ENCODE assay signal across 8 cellular contexts in genomic region chr15:77419836-77420609, GRCh38. TPM values are rescaled to one million over a fixed set of nuclear protein-coding genes. Genes with fewer than 3 reads are reported as not detected.
A peak's percentile ranks its signal among the peaks of the same experiment; 100 is the strongest.
DNase-seq lines count a peak whose midpoint lies in the region; ATAC-seq and TF ChIP-seq lines count a peak whose summit lies in the region.

Gene PEAK1, minus strand, starts transcription at chr15:77420104. Its CDS starts 238,178 bp downstream, at chr15:77181926.

- no peaks in the 10 kb centered on the region for H3K27me3 ChIP-seq in CD4-positive, CD25-positive, alpha-beta regulatory T cell (ENCODE audit: control insufficient read depth, insufficient read depth, low read length)
- no peaks in the 10 kb centered on the region for H3K27me3 ChIP-seq in liver (ENCODE audit: control insufficient read depth in 4 of 4, insufficient read depth in 4 of 4, low read length in 3 of 4)

- peaks cover 19 to 50% (median 39%) of the 10 kb centered on the region in 4 donors for H3K4me1 Mint-ChIP-seq in CD4-positive, CD25-positive, alpha-beta regulatory T cell

- peaks cover 30% of the 10 kb centered on the region for H3K4me1 ChIP-seq in CD4-positive, CD25-positive, alpha-beta regulatory T cell (ENCODE audit: control insufficient read depth, insufficient read depth, low read length, poor library complexity, severe bottlenecking)
- peaks cover 2 to 42% (median 22%) of the 10 kb centered on the region in 4 donors for H3K4me1 ChIP-seq in liver (ENCODE audit: control insufficient read depth in 4 of 4, insufficient read depth in 4 of 4, low read length in 3 of 4)

- DNase-seq in CD4-positive, CD25-positive, alpha-beta regulatory T cell = peak; percentile 99 to 100 (median 99)
- peak; percentile 99 for DNase-seq in NCI-H82 (lab: John Stamatoyannopoulos, UW)
- DNase-seq in activated CD4-positive, alpha-beta T cell treated with anti-CD3 and anti-CD28 coated beads, Interleukin-2, amount 50 U/mL, for 48 hours = peak; percentile 100
- DNase-seq in dermis blood vessel endothelial cell = peak; percentile 99
- DNase-seq in stimulated activated CD4-positive, alpha-beta T cell treated with anti-CD3 and anti-CD28 coated beads, Interleukin-4, amount 100 ng/mL, for 1 hour = peak; percentile 100

- no peaks in the 10 kb centered on the region for H3K36me3 ChIP-seq in CD4-positive, CD25-positive, alpha-beta regulatory T cell (ENCODE audit: control insufficient read depth, insufficient read depth, low read length)
- H3K36me3 ChIP-seq in liver (ENCODE audit: control insufficient read depth in 4 of 4, insufficient read depth in 3 of 4, low read depth in 1 of 4, low read length in 3 of 4) = no peaks in the 10 kb centered on the region

- peak; percentile 99 for ATAC-seq in CD4-positive, CD25-positive, alpha-beta regulatory T cell (ENCODE audit: low read depth in 2 of 2)
- ATAC-seq in GM19438 (IDR thresholded peaks at IDR 0.05; ENCODE audit: low read depth, unreplicated experiment) (peak; percentile 89), HG03571 (IDR thresholded peaks at IDR 0.05; ENCODE audit: unreplicated experiment) (peak; percentile 90)

- H3K9me3 Mint-ChIP-seq in CD4-positive, CD25-positive, alpha-beta regulatory T cell = peaks cover 0 to 1% (median 0%) of the 10 kb centered on the region in 7 donors

- TF ChIP-seq CTCF in liver (IDR thresholded peaks at IDR 0.05; ENCODE audit: low read depth, low read length, missing input control) = no peak

- H3K36me3 Mint-ChIP-seq in CD4-positive, CD25-positive, alpha-beta regulatory T cell = peaks cover 1% of the 10 kb centered on the region

- peak within 1 kb of the TSS; percentile 100 for H3K4me3 ChIP-seq in CD4-positive, CD25-positive, alpha-beta regulatory T cell (ENCODE audit: low read depth, low read length)
- H3K4me3 ChIP-seq in liver (ENCODE audit: low read depth in 1 of 3, low read length in 3 of 3) = peak within 1 kb of the TSS; percentile 86 to 99 (median 93)

- H3K9me3 ChIP-seq in CD4-positive, CD25-positive, alpha-beta regulatory T cell (ENCODE audit: control insufficient read depth in 2 of 2, low read length in 2 of 2) = no peaks in the 10 kb centered on the region
- H3K9me3 ChIP-seq in liver (ENCODE audit: control insufficient read depth in 4 of 4, low read length in 3 of 4) = no peaks in the 10 kb centered on the region

- H3K27me3 Mint-ChIP-seq in CD4-positive, CD25-positive, alpha-beta regulatory T cell = peaks cover 30% of the 10 kb centered on the region

- under 1% methylated on average over 92 of the region's 92 CpGs for WGBS in liver

- H3K9ac ChIP-seq in liver (ENCODE audit: low read depth in 1 of 2, low read length in 2 of 2) = peak within 1 kb of the TSS; percentile 88 to 99

- TF ChIP-seq RAD21 in liver (IDR thresholded peaks at IDR 0.05) = no peak

- peak within 1 kb of the TSS; percentile 96 to 100 (median 98) for H3K4me3 Mint-ChIP-seq in CD4-positive, CD25-positive, alpha-beta regulatory T cell

- peak within 1 kb of the TSS; percentile 96 to 98 (median 96) for H3K27ac Mint-ChIP-seq in CD4-positive, CD25-positive, alpha-beta regulatory T cell

- H3K27ac ChIP-seq in CD4-positive, CD25-positive, alpha-beta regulatory T cell (ENCODE audit: insufficient read depth, low read length, poor library complexity, severe bottlenecking) = peak within 1 kb of the TSS; percentile 88
- H3K27ac ChIP-seq in liver (ENCODE audit: low read depth in 1 of 2, low read length in 2 of 2) = peak within 1 kb of the TSS; percentile 97 to 100

TF ChIP-seq in liver, 16 proteins besides CTCF, POLR2A, EP300 and RAD21:
- TF ChIP-seq RXRA (IDR thresholded peaks at IDR 0.05) (peak in 1 of 2 donors; percentile 3), FOXA1 (IDR thresholded peaks at IDR 0.05) (no peak), YY1 (IDR thresholded peaks at IDR 0.05) (no peak), REST (IDR thresholded peaks at IDR 0.05) (peak; percentile 51), SP1 (IDR thresholded peaks at IDR 0.05) (peak; percentile 65), ZBTB33 (IDR thresholded peaks at IDR 0.05) (peak; percentile 9)

RNA-seq across cellular contexts. Expression of gene PEAK1, which starts in this region (rescaled TPM):
- 9.6 TPM for total RNA-seq in CD4-positive, CD25-positive, alpha-beta regulatory T cell
- 1 to 10 TPM in 2 of 4 donors, under 1 TPM in 2; 0.15 to 1.7 (median 0.94) TPM for polyA plus RNA-seq in CD4-positive, CD25-positive, alpha-beta regulatory T cell
- total RNA-seq in dermis blood vessel endothelial cell = 69.3 and 105 TPM in 2 replicates
- 10 to 100 TPM in 1 of 2 donors, 1 to 10 TPM in 1; 9.6 to 14.9 TPM for total RNA-seq in liver
- 1 to 10 TPM; 1.8 to 2.0 TPM for polyA plus RNA-seq in liver

Comparison
In these comparisons a context has a peak if more than half of its experiments do, and no peak if none do; other contexts are left out.
1. Peak in every context shown above with its lines: DNase-seq, ATAC-seq, H3K4me3 ChIP-seq and H3K27ac ChIP-seq.